In the genomic region with DNA sequence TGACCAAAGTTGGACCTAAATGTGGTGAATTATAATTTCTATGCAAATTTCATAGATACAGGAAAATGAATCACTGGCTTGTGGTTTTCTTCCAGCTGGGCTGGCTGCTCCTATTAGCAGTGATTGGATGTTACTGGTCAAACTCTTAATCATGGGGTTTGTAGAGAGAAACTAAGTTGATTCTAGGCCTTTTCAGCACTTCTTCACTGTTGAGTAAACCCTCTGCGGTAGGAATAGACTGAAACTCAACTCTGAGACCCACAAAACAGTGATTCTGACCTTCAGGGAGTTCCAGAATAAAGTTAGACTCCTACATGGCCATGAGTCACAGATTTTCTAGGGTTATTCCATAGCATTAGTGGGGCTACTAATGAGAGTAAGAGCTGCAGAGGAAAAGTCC, we compare ENCODE assay signal across 1 cellular context.
TF ChIP-seq lines count a peak whose summit lies in the region.

No MANE protein-coding gene starts in this region.

TF ChIP-seq in GM23338, 12 proteins besides CTCF, POLR2A, EP300 and RAD21 (continued from another document):
- TF ChIP-seq, protein P1, sequence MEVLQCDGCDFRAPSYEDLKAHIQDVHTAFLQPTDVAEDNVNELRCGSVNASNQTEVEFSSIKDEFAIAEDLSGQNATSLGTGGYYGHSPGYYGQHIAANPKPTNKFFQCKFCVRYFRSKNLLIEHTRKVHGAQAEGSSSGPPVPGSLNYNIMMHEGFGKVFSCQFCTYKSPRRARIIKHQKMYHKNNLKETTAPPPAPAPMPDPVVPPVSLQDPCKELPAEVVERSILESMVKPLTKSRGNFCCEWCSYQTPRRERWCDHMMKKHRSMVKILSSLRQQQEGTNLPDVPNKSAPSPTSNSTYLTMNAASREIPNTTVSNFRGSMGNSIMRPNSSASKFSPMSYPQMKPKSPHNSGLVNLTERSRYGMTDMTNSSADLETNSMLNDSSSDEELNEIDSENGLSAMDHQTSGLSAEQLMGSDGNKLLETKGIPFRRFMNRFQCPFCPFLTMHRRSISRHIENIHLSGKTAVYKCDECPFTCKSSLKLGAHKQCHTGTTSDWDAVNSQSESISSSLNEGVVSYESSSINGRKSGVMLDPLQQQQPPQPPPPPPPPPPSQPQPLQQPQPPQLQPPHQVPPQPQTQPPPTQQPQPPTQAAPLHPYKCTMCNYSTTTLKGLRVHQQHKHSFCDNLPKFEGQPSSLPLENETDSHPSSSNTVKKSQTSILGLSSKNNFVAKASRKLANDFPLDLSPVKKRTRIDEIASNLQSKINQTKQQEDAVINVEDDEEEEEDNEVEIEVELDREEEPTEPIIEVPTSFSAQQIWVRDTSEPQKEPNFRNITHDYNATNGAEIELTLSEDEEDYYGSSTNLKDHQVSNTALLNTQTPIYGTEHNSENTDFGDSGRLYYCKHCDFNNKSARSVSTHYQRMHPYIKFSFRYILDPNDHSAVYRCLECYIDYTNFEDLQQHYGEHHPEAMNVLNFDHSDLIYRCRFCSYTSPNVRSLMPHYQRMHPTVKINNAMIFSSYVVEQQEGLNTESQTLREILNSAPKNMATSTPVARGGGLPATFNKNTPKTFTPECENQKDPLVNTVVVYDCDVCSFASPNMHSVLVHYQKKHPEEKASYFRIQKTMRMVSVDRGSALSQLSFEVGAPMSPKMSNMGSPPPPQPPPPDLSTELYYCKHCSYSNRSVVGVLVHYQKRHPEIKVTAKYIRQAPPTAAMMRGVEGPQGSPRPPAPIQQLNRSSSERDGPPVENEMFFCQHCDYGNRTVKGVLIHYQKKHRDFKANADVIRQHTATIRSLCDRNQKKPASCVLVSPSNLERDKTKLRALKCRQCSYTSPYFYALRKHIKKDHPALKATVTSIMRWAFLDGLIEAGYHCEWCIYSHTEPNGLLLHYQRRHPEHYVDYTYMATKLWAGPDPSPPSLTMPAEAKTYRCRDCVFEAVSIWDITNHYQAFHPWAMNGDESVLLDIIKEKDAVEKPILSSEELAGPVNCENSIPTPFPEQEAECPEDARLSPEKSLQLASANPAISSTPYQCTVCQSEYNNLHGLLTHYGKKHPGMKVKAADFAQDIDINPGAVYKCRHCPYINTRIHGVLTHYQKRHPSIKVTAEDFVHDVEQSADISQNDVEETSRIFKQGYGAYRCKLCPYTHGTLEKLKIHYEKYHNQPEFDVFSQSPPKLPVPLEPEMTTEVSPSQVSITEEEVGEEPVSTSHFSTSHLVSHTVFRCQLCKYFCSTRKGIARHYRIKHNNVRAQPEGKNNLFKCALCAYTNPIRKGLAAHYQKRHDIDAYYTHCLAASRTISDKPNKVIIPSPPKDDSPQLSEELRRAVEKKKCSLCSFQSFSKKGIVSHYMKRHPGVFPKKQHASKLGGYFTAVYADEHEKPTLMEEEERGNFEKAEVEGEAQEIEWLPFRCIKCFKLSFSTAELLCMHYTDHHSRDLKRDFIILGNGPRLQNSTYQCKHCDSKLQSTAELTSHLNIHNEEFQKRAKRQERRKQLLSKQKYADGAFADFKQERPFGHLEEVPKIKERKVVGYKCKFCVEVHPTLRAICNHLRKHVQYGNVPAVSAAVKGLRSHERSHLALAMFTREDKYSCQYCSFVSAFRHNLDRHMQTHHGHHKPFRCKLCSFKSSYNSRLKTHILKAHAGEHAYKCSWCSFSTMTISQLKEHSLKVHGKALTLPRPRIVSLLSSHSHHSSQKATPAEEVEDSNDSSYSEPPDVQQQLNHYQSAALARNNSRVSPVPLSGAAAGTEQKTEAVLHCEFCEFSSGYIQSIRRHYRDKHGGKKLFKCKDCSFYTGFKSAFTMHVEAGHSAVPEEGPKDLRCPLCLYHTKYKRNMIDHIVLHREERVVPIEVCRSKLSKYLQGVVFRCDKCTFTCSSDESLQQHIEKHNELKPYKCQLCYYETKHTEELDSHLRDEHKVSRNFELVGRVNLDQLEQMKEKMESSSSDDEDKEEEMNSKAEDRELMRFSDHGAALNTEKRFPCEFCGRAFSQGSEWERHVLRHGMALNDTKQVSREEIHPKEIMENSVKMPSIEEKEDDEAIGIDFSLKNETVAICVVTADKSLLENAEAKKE (CRISPR knock-in tag; IDR thresholded peaks at IDR 0.05) = no peak
